In genomic region chr7:106102387-106102966, GRCh38 we compare ENCODE assay signal across 1 cellular context.
A peak's percentile ranks its signal among the peaks of the same experiment; 100 is the strongest.
TF ChIP-seq lines count a peak whose summit lies in the region.

No MANE protein-coding gene starts in this region.

TF ChIP-seq in K562, 482 proteins besides CTCF, POLR2A, EP300 and RAD21 (continued from another document and continues in another):
- TF ChIP-seq TOE1 (IDR thresholded peaks at IDR 0.05; ENCODE audit: borderline replicate concordance) (peak; percentile 25; the same call in 1 of the 2 replicates), TOE1 (CRISPR knock-in tag; IDR thresholded peaks at IDR 0.05; ENCODE audit: borderline replicate concordance, low read depth) (no peak), ESRRB (CRISPR knock-in tag; IDR thresholded peaks at IDR 0.05; ENCODE audit: borderline replicate concordance) (no peak), IRF9 (tag; IDR thresholded peaks at IDR 0.05) (no peak), RFX1 (IDR thresholded peaks at IDR 0.05) (no peak), ZNF609 (CRISPR knock-in tag; IDR thresholded peaks at IDR 0.05; ENCODE audit: borderline replicate concordance) (no peak), CCAR2 (IDR thresholded peaks at IDR 0.05; ENCODE audit: low read depth, low read length) (no peak), SFPQ (IDR thresholded peaks at IDR 0.05; ENCODE audit: low read depth, low read length) (no peak), HDGF (IDR thresholded peaks at IDR 0.05) (0 out of 2 replicates have a peak, but pooled peaks have one; percentile 72), CHD2 (IDR thresholded peaks at IDR 0.05; ENCODE audit: low read depth, low read length) (no peak), RNF219 (CRISPR knock-in tag; IDR thresholded peaks at IDR 0.05) (no peak; the same call in 1 of the 2 replicates), ARNT (IDR thresholded peaks at IDR 0.05) (no peak), SUPT5H (IDR thresholded peaks at IDR 0.05) (no peak), C11orf30 (IDR thresholded peaks at IDR 0.05; ENCODE audit: low read depth) (no peak), SRSF3 (IDR thresholded peaks at IDR 0.05; ENCODE audit: insufficient read depth, low read length) (no peak), NKRF (IDR thresholded peaks at IDR 0.05; ENCODE audit: borderline replicate concordance) (no peak), CBX5 (IDR thresholded peaks at IDR 0.05; ENCODE audit: borderline replicate concordance, low read depth) (no peak), RCOR1 (IDR thresholded peaks at IDR 0.05; ENCODE audit: borderline replicate concordance in 1 of 2, low read depth in 2 of 2, low read length in 2 of 2) (peak in 1 of 2 experiments; percentile 98; a peak in 2 of 4 replicates), NR2F6 (CRISPR knock-in tag; IDR thresholded peaks at IDR 0.05) (no peak), GABPB2 (CRISPR knock-in tag; conservative IDR thresholded peaks at IDR 0.05) (no peak), STAG1 (CRISPR knock-in tag; IDR thresholded peaks at IDR 0.05; ENCODE audit: borderline replicate concordance) (no peak), MCM3 (IDR thresholded peaks at IDR 0.05) (no peak), MTA2 (IDR thresholded peaks at IDR 0.05; ENCODE audit: low read depth) (peak; percentile 62), ZFP36 (IDR thresholded peaks at IDR 0.05; ENCODE audit: low read depth, low read length, partially characterized antibody) (no peak), JUN (IDR thresholded peaks at IDR 0.05; ENCODE audit: borderline replicate concordance, low read depth, low read length) (no peak), JUN (CRISPR knock-in tag; IDR thresholded peaks at IDR 0.05; ENCODE audit: borderline replicate concordance) (no peak), HES1 (IDR thresholded peaks at IDR 0.05; ENCODE audit: low read depth) (peak; percentile 85), DLX4 (CRISPR knock-in tag; IDR thresholded peaks at IDR 0.05) (no peak), TAL1 (IDR thresholded peaks at IDR 0.05) (peak; percentile 64), MED1 (CRISPR knock-in tag; IDR thresholded peaks at IDR 0.05; ENCODE audit: borderline replicate concordance) (no peak), MTA3 (IDR thresholded peaks at IDR 0.05; ENCODE audit: borderline replicate concordance) (no peak), SNRNP70 (optimal IDR thresholded peaks at IDR 0.05; ENCODE audit: low read depth, low read length) (no peak), KAT2B (IDR thresholded peaks at IDR 0.05; ENCODE audit: low read depth, low read length) (no peak), POLR3G (IDR thresholded peaks at IDR 0.05; ENCODE audit: extremely low read depth, insufficient read length, insufficient replicate concordance) (no peak), ZNF444 (CRISPR knock-in tag; IDR thresholded peaks at IDR 0.05) (no peak), YY1 (IDR thresholded peaks at IDR 0.05; ENCODE audit: borderline replicate concordance in 1 of 3, control insufficient read depth in 1 of 3, extremely low read depth in 1 of 3, insufficient read depth in 3 of 3, insufficient read length in 1 of 3, insufficient replicate concordance in 2 of 3, low read depth in 1 of 3, low read length in 2 of 3) (peak in 1 of 3 experiments; percentile 47), FOXK2 (conservative IDR thresholded peaks at IDR 0.05 in 1 of 2, IDR thresholded peaks at IDR 0.05 in 1 of 2; ENCODE audit: low read depth in 2 of 2) (peak; percentile 78 to 83), TFE3 (CRISPR knock-in tag; IDR thresholded peaks at IDR 0.05) (peak; percentile 65), MEF2D (tag; conservative IDR thresholded peaks at IDR 0.05; ENCODE audit: low read depth) (no peak; the same call in 1 of the 2 replicates), CBX3 (IDR thresholded peaks at IDR 0.05; ENCODE audit: borderline replicate concordance in 1 of 2, low read length in 2 of 2) (no peak), SP2 (IDR thresholded peaks at IDR 0.05; ENCODE audit: extremely low read depth, low read depth, low read length, poor library complexity, severe bottlenecking) (no peak), CREB1 (IDR thresholded peaks at IDR 0.05) (no peak), CREB1 (CRISPR knock-in tag; IDR thresholded peaks at IDR 0.05) (no peak), TEAD1 (CRISPR knock-in tag; IDR thresholded peaks at IDR 0.05) (peak in 1 of 2 experiments; percentile 81; a peak in 1 of 4 replicates), SAFB2 (IDR thresholded peaks at IDR 0.05; ENCODE audit: borderline replicate concordance, low read depth, low read length, severe bottlenecking) (no peak), CREBBP (IDR thresholded peaks at IDR 0.05; ENCODE audit: low read depth, low read length) (no peak), MIER1 (IDR thresholded peaks at IDR 0.05; ENCODE audit: low read depth) (no peak), EWSR1 (IDR thresholded peaks at IDR 0.05; ENCODE audit: borderline replicate concordance, low read depth, partially characterized antibody) (no peak), ATF2 (CRISPR knock-in tag; IDR thresholded peaks at IDR 0.05) (no peak), HMG20B (CRISPR knock-in tag; IDR thresholded peaks at IDR 0.05) (no peak), HLTF (IDR thresholded peaks at IDR 0.05) (no peak), GTF2B (IDR thresholded peaks at IDR 0.05; ENCODE audit: extremely low read depth, insufficient read length) (no peak), CBFA2T3 (IDR thresholded peaks at IDR 0.05) (peak; percentile 82)
